In genomic region chr16:89184685-89185061, GRCh38 we compare ENCODE assay signal across 29 cellular contexts. TPM values are rescaled to one million over a fixed set of nuclear protein-coding genes. Genes with fewer than 3 reads are reported as not detected.
"Had no signal": no experiment of that assay in that cellular context is flagged by ENCODE, and none has a peak within 500 bp of the region (broad histone marks: within the 10 kb centered on the region; RNA-seq: fewer than 3 reads in every experiment).

No MANE protein-coding gene starts in this region.

- ATAC-seq: foreskin keratinocyte, heart left ventricle had no signal

- H3K4me3 Mint-ChIP-seq: activated CD4-positive, alpha-beta T cell treated with anti-CD3 and anti-CD28 coated beads, Interleukin-2, amount 10 ng/mL, durations not matched to agents 24 days and 14 days; activated CD8-positive, alpha-beta memory T cell treated with anti-CD3 and anti-CD28 coated beads, Interleukin-2, amount 10 ng/mL, durations not matched to agents 7 days and 5 days; activated CD8-positive, alpha-beta T cell treated with anti-CD3 and anti-CD28 coated beads, Interleukin-2, amount 10 ng/mL, durations not matched to agents 7 days and 5 days; activated naive CD8-positive, alpha-beta T cell; activated T-cell treated with anti-CD3 and anti-CD28 coated beads, Interleukin-2, amount 50 U/mL, for 72 hours; central memory CD8-positive, alpha-beta T cell; dendritic cell treated with granulocyte-macrophage colony-stimulating factor and Interleukin-4, amounts not matched to agents 40 ng/mL and 50 ng/mL, for 4 days; endodermal cell had no signal

- H3K4me2 ChIP-seq: smooth muscle cell had no signal

- H3K4me3 ChIP-seq: esophagus muscularis mucosa, heart left ventricle, pancreas, prostate gland, smooth muscle cell, tibial nerve had no signal

- H3K9me3 Mint-ChIP-seq: activated CD4-positive, alpha-beta T cell treated with anti-CD3 and anti-CD28 coated beads, Interleukin-2, amount 10 ng/mL, durations not matched to agents 24 days and 14 days; activated T-cell treated with anti-CD3 and anti-CD28 coated beads, Interleukin-2, amount 50 U/mL, for 72 hours; dendritic cell treated with granulocyte-macrophage colony-stimulating factor and Interleukin-4, amounts not matched to agents 40 ng/mL and 50 ng/mL, for 4 days; endodermal cell; immature natural killer cell had no signal

- H3K27me3 ChIP-seq: pancreas had no signal

- H3K4me1 ChIP-seq: esophagus muscularis mucosa, foreskin keratinocyte, heart left ventricle, pancreas, prostate gland, tibial nerve had no signal

- H3K27ac ChIP-seq: esophagus muscularis mucosa, foreskin keratinocyte, heart left ventricle, pancreas, prostate gland, tibial nerve had no signal

- H3K4me1 Mint-ChIP-seq: activated CD8-positive, alpha-beta memory T cell treated with anti-CD3 and anti-CD28 coated beads, Interleukin-2, amount 10 ng/mL, durations not matched to agents 7 days and 5 days; central memory CD8-positive, alpha-beta T cell; endodermal cell; immature natural killer cell had no signal

- FAIRE-seq: bronchial epithelial cell, kidney, pancreas had no signal

- H3K27me3 Mint-ChIP-seq: activated CD4-positive, alpha-beta T cell treated with anti-CD3 and anti-CD28 coated beads, Interleukin-2, amount 10 ng/mL, durations not matched to agents 24 days and 14 days; activated CD8-positive, alpha-beta memory T cell treated with anti-CD3 and anti-CD28 coated beads, Interleukin-2, amount 10 ng/mL, durations not matched to agents 7 days and 5 days; activated naive CD8-positive, alpha-beta T cell; naive thymus-derived CD8-positive, alpha-beta T cell had no signal

- H3K9me3 ChIP-seq: esophagus muscularis mucosa, heart left ventricle, pancreas, prostate gland, tibial nerve had no signal

- H3K36me3 ChIP-seq: esophagus muscularis mucosa, heart left ventricle, pancreas, prostate gland had no signal

- H3K36me3 Mint-ChIP-seq: activated CD8-positive, alpha-beta memory T cell treated with anti-CD3 and anti-CD28 coated beads, Interleukin-2, amount 10 ng/mL, durations not matched to agents 7 days and 5 days; activated naive CD8-positive, alpha-beta T cell; immature natural killer cell; naive thymus-derived CD8-positive, alpha-beta T cell had no signal

- H3K27ac Mint-ChIP-seq: activated CD4-positive, alpha-beta T cell treated with anti-CD3 and anti-CD28 coated beads, Interleukin-2, amount 10 ng/mL, durations not matched to agents 24 days and 14 days; activated CD8-positive, alpha-beta memory T cell treated with anti-CD3 and anti-CD28 coated beads, Interleukin-2, amount 10 ng/mL, durations not matched to agents 7 days and 5 days; activated CD8-positive, alpha-beta T cell treated with anti-CD3 and anti-CD28 coated beads, Interleukin-2, amount 10 ng/mL, durations not matched to agents 7 days and 5 days; activated naive CD8-positive, alpha-beta T cell; activated T-cell treated with anti-CD3 and anti-CD28 coated beads, Interleukin-2, amount 50 U/mL, for 72 hours; dendritic cell treated with granulocyte-macrophage colony-stimulating factor and Interleukin-4, amounts not matched to agents 40 ng/mL and 50 ng/mL, for 4 days; endodermal cell had no signal

- DNase-seq: activated CD4-positive, CD25-positive, alpha-beta regulatory T cell treated with anti-CD3 and anti-CD28 coated beads, Interleukin-2, amount 50 U/mL, for 72 hours; activated naive CD4-positive, alpha-beta T cell; activated T-cell treated with anti-CD3 and anti-CD28 coated beads, Interleukin-2, amount 50 U/mL, for 72 hours; anterior cingulate cortex; foreskin keratinocyte; hypothalamus; midbrain; nucleus accumbens; stimulated activated naive CD4-positive, alpha-beta T cell treated with Interleukin-2 at 50 U/mL for 16 hours had no signal

RNA-seq across cellular contexts. Expression of gene CDH15, which starts 13.1 kb away (rescaled TPM):
- total RNA-seq: activated CD4-positive, alpha-beta T cell treated with anti-CD3 and anti-CD28 coated beads, Interleukin-2, amount 10 ng/mL, durations not matched to agents 24 days and 14 days; activated CD8-positive, alpha-beta memory T cell treated with anti-CD3 and anti-CD28 coated beads, Interleukin-2, amount 10 ng/mL, durations not matched to agents 7 days and 5 days; activated CD8-positive, alpha-beta T cell treated with anti-CD3 and anti-CD28 coated beads, Interleukin-2, amount 10 ng/mL, durations not matched to agents 7 days and 5 days; activated T-cell treated with anti-CD3 and anti-CD28 coated beads, Interleukin-2, amount 50 U/mL, for 72 hours; foreskin keratinocyte; lower leg skin; naive thymus-derived CD8-positive, alpha-beta T cell; ureter had no signal
- polyA plus RNA-seq: immature natural killer cell; naive thymus-derived CD8-positive, alpha-beta T cell had no signal

RNA-seq across cellular contexts. Expression of gene SLC22A31, which starts 15.7 kb away (rescaled TPM):
- total RNA-seq: activated CD8-positive, alpha-beta memory T cell treated with anti-CD3 and anti-CD28 coated beads, Interleukin-2, amount 10 ng/mL, durations not matched to agents 7 days and 5 days; activated CD8-positive, alpha-beta T cell treated with anti-CD3 and anti-CD28 coated beads, Interleukin-2, amount 10 ng/mL, durations not matched to agents 7 days and 5 days; foreskin keratinocyte; heart left ventricle; naive thymus-derived CD8-positive, alpha-beta T cell; smooth muscle cell; temporal lobe had no signal
- polyA plus RNA-seq: immature natural killer cell; naive thymus-derived CD8-positive, alpha-beta T cell had no signal
